In the genomic region with DNA sequence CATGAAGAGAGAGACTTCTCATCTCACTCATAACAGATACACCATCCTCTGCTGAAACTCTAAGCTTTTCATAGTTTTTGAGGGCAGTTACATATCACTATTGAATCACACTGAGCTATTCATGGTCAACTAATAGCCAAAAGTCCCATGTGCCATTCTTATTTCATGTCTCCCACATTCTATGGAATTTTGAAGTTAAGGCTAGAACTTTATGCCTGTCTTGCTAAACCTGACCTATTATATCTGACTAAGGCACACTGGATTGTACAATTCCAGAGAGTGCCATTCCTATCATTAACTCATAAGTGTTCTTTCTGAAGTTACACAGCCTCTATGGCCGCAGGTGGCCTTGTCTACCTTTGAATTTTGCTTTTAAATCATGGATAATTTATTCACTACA, we compare ENCODE assay signal across 17 cellular contexts.
DNase-seq lines count a peak whose midpoint lies in the region; ATAC-seq and TF ChIP-seq lines count a peak whose summit lies in the region.
"Had no signal": no experiment of that assay in that cellular context is flagged by ENCODE, and none has a peak within 500 bp of the region (broad histone marks: within the 10 kb centered on the region; RNA-seq: fewer than 3 reads in every experiment).

No MANE protein-coding gene starts in this region.

- H3K4me3 ChIP-seq in SJSA1 = no peak overlapping the region
- H3K4me3 ChIP-seq in choroid plexus epithelial cell (ENCODE audit: low read depth, low read length) = no peak overlapping the region
- no peak overlapping the region for H3K4me3 ChIP-seq in aorta (ENCODE audit: low read length in 2 of 2)
- H3K4me3 ChIP-seq: GM23248, K562 had no signal

- H3K36me3 ChIP-seq in SJSA1 = peaks cover 37% of the 10 kb centered on the region
- no peaks in the 10 kb centered on the region for H3K36me3 ChIP-seq in aorta (ENCODE audit: control insufficient read depth in 1 of 2, insufficient read depth in 2 of 2, low read length in 1 of 2)

- no peak overlapping the region for H3K4me3 Mint-ChIP-seq in osteocyte (ENCODE audit: unreplicated experiment)

- peaks cover 50% of the 10 kb centered on the region for H3K4me1 ChIP-seq in SJSA1 (replicated peaks)
- no peaks in the 10 kb centered on the region for H3K4me1 ChIP-seq in aorta (ENCODE audit: control insufficient read depth in 1 of 2, insufficient read depth in 2 of 2, low read length in 2 of 2)

- peak overlapping the region; percentile 71 for H3K27ac Mint-ChIP-seq in osteocyte (ENCODE audit: unreplicated experiment)

- H3K27ac ChIP-seq in SJSA1 (peak overlapping the region; percentile 64), aorta (ENCODE audit: low read depth in 1 of 2, low read length in 2 of 2) (no peak overlapping the region)
- H3K27ac ChIP-seq: GM23248 had no signal

- no peaks in the 10 kb centered on the region for H3K9me3 ChIP-seq in SJSA1 (replicated peaks)
- no peaks in the 10 kb centered on the region for H3K9me3 ChIP-seq in aorta (ENCODE audit: control insufficient read depth, low read length)

- H3K27me3 Mint-ChIP-seq in osteocyte (ENCODE audit: unreplicated experiment) = no peaks in the 10 kb centered on the region

- TF ChIP-seq CTCF in choroid plexus epithelial cell (conservative IDR thresholded peaks at IDR 0.05; ENCODE audit: low read depth, low read length) = no peak
- no peak for TF ChIP-seq CTCF in osteocyte (IDR thresholded peaks at IDR 0.05)

- H3K4me1 Mint-ChIP-seq in osteocyte (ENCODE audit: unreplicated experiment) = peaks cover 67% of the 10 kb centered on the region

- H3K36me3 Mint-ChIP-seq in osteocyte (ENCODE audit: unreplicated experiment) = peaks cover 34% of the 10 kb centered on the region

- ATAC-seq in aorta (ENCODE audit: low FRiP score) = no peak
- ATAC-seq: HCT116, K562 had no signal

- H3K27me3 ChIP-seq in SJSA1 (replicated peaks) = no peaks in the 10 kb centered on the region
- no peaks in the 10 kb centered on the region for H3K27me3 ChIP-seq in aorta (ENCODE audit: control insufficient read depth in 1 of 2, insufficient read depth in 2 of 2, low read length in 1 of 2)

- DNase-seq in EH (ENCODE audit: low read depth) (peak; percentile 49), SJSA1 (ENCODE audit: low read depth in 1 of 2, low spot score in 2 of 2) (no peak), choroid plexus epithelial cell (ENCODE audit: low read depth) (peak; percentile 22), osteocyte (ENCODE audit: extremely low spot score, unreplicated experiment) (no peak), OCI-M1 (lab: John Stamatoyannopoulos, UW) (no peak), aorta (no peak)
- no peak for DNase-seq in stimulated activated CD4-positive, alpha-beta T cell treated with anti-CD3 and anti-CD28 coated beads, Interleukin-12 subunit alpha, Interleukin-12 subunit beta, amount 100 ng/mL, for 4 hours
- DNase-seq: ACHN; COR-L47; GM23248; NCI-H1417 treated with DMSO at 0.1 percent for 48 hours; NCI-H1930; NCI-H2171; NCI-H446; NK-92 treated with Interleukin-12 subunit alpha and Interleukin-12 subunit beta, amount 100 ng/mL, for 24 hours had no signal

- no peaks in the 10 kb centered on the region for H3K9me3 Mint-ChIP-seq in osteocyte (ENCODE audit: unreplicated experiment)

- intact Hi-C loops in aorta (cut with DNase I) = no loop called here

- WGBS in aorta, 2 donors = 52 to 97% methylated on average over 1 of the region's 1 CpG

Comparison
In these comparisons a context has a peak if more than half of its experiments do, and no peak if none do; other contexts are left out.
1. DNase-seq: peak in EH (single experiment) and choroid plexus epithelial cell (single experiment); none in SJSA1 (0 of 2), osteocyte (single experiment), stimulated activated CD4-positive, alpha-beta T cell treated with anti-CD3 and anti-CD28 coated beads, Interleukin-12 subunit alpha, Interleukin-12 subunit beta, amount 100 ng/mL, for 4 hours (single experiment), OCI-M1 (single experiment) and aorta (0 of 2).